Comparison of ENCODE assay signal across 8 cellular contexts in genomic region chr9:107213561-107214028, GRCh38.
DNase-seq lines count a peak whose midpoint lies in the region; ATAC-seq and TF ChIP-seq lines count a peak whose summit lies in the region.

No MANE protein-coding gene starts in this region.

- DNase-seq in A673 (ENCODE audit: low spot score) (peak; percentile 71), PC-9 (peak; percentile 37 to 72), mammary epithelial cell (peak; percentile 91), renal cortical epithelial cell (ENCODE audit: low read depth) (peak; percentile 100), NCI-H526 (lab: John Stamatoyannopoulos, UW) (no peak), superior temporal gyrus (ENCODE audit: extremely low spot score) (no peak)

- H3K9ac ChIP-seq in mammary epithelial cell (ENCODE audit: insufficient read depth, low read length) = no peak overlapping the region

- H3K79me2 ChIP-seq in PC-9 (ENCODE audit: low read depth) = no peaks in the 10 kb centered on the region
- H3K79me2 ChIP-seq in mammary epithelial cell (ENCODE audit: insufficient read depth, low read length) = no peaks in the 10 kb centered on the region

- H4K20me1 ChIP-seq in PC-9 (ENCODE audit: insufficient read depth) (no peaks in the 10 kb centered on the region), mammary epithelial cell (ENCODE audit: insufficient read depth, low read length) (no peaks in the 10 kb centered on the region)

- CTCF ChIA-PET in A673 (lab: Charles Lee) = no interaction called here
- CTCF ChIA-PET in PC-9 (lab: Charles Lee) = no interaction called here
- CTCF ChIA-PET in mammary epithelial cell (lab: Charles Lee; ENCODE audit: low non-redundant PET) = no interaction called here

- H3K9me2 ChIP-seq in PC-9 (ENCODE audit: insufficient read depth) = no peaks in the 10 kb centered on the region

- H3K36me3 ChIP-seq in A673 (ENCODE audit: insufficient read depth, low read length, poor library complexity, severe bottlenecking) = no peaks in the 10 kb centered on the region
- no peaks in the 10 kb centered on the region for H3K36me3 ChIP-seq in PC-9 (ENCODE audit: low read depth)
- no peaks in the 10 kb centered on the region for H3K36me3 ChIP-seq in mammary epithelial cell (ENCODE audit: insufficient read depth, low read length)

- TF ChIP-seq CTCF in A673 (conservative IDR thresholded peaks at IDR 0.05; ENCODE audit: low read depth, low read length) (no peak), PC-9 (conservative IDR thresholded peaks at IDR 0.05) (no peak), mammary epithelial cell (conservative IDR thresholded peaks at IDR 0.05 in 1 of 2, IDR thresholded peaks at IDR 0.05 in 1 of 2; ENCODE audit: extremely low read depth in 1 of 2, insufficient read depth in 1 of 2, low read depth in 1 of 2, low read length in 2 of 2) (no peak)

- in situ Hi-C loops in mammary epithelial cell (cut with MboI; ENCODE audit: low sequenced_read_pairs in 2 of 2) = no loop called here

- peak; percentile 78 for ATAC-seq in GM18519 (IDR thresholded peaks at IDR 0.05; ENCODE audit: low FRiP score, unreplicated experiment)
- peak; percentile 87 for ATAC-seq in HG02981 (IDR thresholded peaks at IDR 0.05; ENCODE audit: unreplicated experiment)

- H3K4me1 ChIP-seq in A673 (ENCODE audit: insufficient read depth, low read length, poor library complexity, severe bottlenecking) = no peaks in the 10 kb centered on the region
- H3K4me1 ChIP-seq in PC-9 (replicated peaks; ENCODE audit: insufficient read depth) = peaks cover 17% of the 10 kb centered on the region
- peaks cover 26% of the 10 kb centered on the region for H3K4me1 ChIP-seq in mammary epithelial cell (ENCODE audit: insufficient read depth, low read length)

- dilution Hi-C loops in mammary epithelial cell (cut with HindIII; ENCODE audit: low sequenced_read_pairs) = no loop called here

- H3K9me3 ChIP-seq in A673 (ENCODE audit: low read depth, low read length, poor library complexity, severe bottlenecking) (no peaks in the 10 kb centered on the region), PC-9 (ENCODE audit: insufficient read depth, low read depth) (no peaks in the 10 kb centered on the region; the same call in none of the 2 replicates), mammary epithelial cell (replicated peaks; ENCODE audit: insufficient read depth, low read length) (no peaks in the 10 kb centered on the region)

- no TSS peak for BruUV-seq in A673 (replicated peaks; lab: Mats Ljungman, UMichigan)
- BruUV-seq in PC-9 (replicated peaks; lab: Mats Ljungman, UMichigan) = no TSS peak
- no TSS peak for BruUV-seq in mammary epithelial cell (replicated peaks; lab: Mats Ljungman, UMichigan)

- H3F3A ChIP-seq in PC-9 (ENCODE audit: insufficient read depth, low read depth) = peaks cover 10% of the 10 kb centered on the region

- H3K27ac ChIP-seq in A673 (ENCODE audit: low read depth, low read length, poor library complexity, severe bottlenecking) = no peak overlapping the region
- peak overlapping the region; percentile 40 for H3K27ac ChIP-seq in PC-9
- peak overlapping the region; percentile 41 for H3K27ac ChIP-seq in mammary epithelial cell (ENCODE audit: insufficient read depth, low read depth, low read length)

- WGBS in mammary epithelial cell (ENCODE audit: low coverage, missing lambda C conversion rate) = 42% methylated on average over 6 of the region's 6 CpGs

- H3K27me3 ChIP-seq in A673 (replicated peaks; ENCODE audit: insufficient read depth, low read depth, low read length, poor library complexity) = no peaks in the 10 kb centered on the region
- no peaks in the 10 kb centered on the region for H3K27me3 ChIP-seq in PC-9 (ENCODE audit: insufficient read depth, low read depth)
- H3K27me3 ChIP-seq in mammary epithelial cell (ENCODE audit: insufficient read depth, low read length) = no peaks in the 10 kb centered on the region

- H3K4me2 ChIP-seq in PC-9 (peak overlapping the region; percentile 18; the same call in 1 of the 2 replicates), mammary epithelial cell (ENCODE audit: insufficient read depth, low read depth, low read length) (peak overlapping the region; percentile 48)

- POLR2A ChIA-PET in A673 (lab: Charles Lee; ENCODE audit: low non-redundant PET) = no interaction called here
- POLR2A ChIA-PET in PC-9 (lab: Charles Lee; ENCODE audit: unreplicated experiment) = interaction anchor here (0.6 to 0.7 kb wide), 5 partner anchors 56 to 1895 kb away, joined by 3 to 6 read pairs (median 4); no protein-coding TSS in a partner anchor

- intact Hi-C loops in A673 (cut with micrococcal nuclease; ENCODE audit: unreplicated experiment) = no loop called here
- intact Hi-C loops in PC-9 (cut with micrococcal nuclease; ENCODE audit: unreplicated experiment) = no loop called here
- intact Hi-C loops in mammary epithelial cell (cut with micrococcal nuclease) = no loop called here

- H3K4me3 ChIP-seq in A673 (ENCODE audit: low read depth, low read length, poor library complexity, severe bottlenecking) (no peak overlapping the region), PC-9 (no peak overlapping the region), mammary epithelial cell (replicated peaks in 1 of 3; ENCODE audit: insufficient read depth in 1 of 3, low read depth in 2 of 3, low read length in 3 of 3) (no peak overlapping the region)

- 0 out of 2 replicates have a peak overlapping the region, but pooled peaks have one; percentile 3 for H2AFZ ChIP-seq in PC-9
- H2AFZ ChIP-seq in mammary epithelial cell (ENCODE audit: low read depth, low read length) = peak overlapping the region; percentile 56

Comparison
In these comparisons a context has a peak if more than half of its experiments do, and no peak if none do; other contexts are left out.
1. DNase-seq: peak in A673 (single experiment), PC-9 (2 of 2), mammary epithelial cell (single experiment) and renal cortical epithelial cell (single experiment); none in NCI-H526 (0 of 2) and superior temporal gyrus (single experiment).